2 cellular contexts compared by ENCODE assay signal in the genomic region with DNA sequence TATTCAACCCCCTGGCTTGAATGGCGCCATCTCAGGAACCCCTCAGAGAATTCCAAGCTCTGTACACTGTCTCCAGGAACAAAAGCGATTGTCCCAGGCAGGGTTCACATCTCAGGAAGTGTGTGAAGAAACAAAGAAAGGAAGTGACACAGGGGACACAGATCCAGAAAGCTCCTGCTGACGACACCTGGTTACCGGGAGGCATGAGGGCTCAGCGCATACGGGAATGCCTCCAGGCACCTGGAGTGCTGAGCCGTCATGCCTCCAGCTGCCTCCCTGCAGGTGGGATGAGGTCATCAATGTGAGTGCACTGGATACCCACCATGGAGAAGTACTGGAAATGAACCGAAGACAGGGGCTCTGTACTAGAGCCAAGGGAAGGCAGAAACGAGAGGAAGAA.
TF ChIP-seq lines count a peak whose summit lies in the region.

No MANE protein-coding gene starts in this region.

TF ChIP-seq in HEK293, 187 proteins besides CTCF, POLR2A, EP300 and RAD21:
- TF ChIP-seq, protein P1, sequence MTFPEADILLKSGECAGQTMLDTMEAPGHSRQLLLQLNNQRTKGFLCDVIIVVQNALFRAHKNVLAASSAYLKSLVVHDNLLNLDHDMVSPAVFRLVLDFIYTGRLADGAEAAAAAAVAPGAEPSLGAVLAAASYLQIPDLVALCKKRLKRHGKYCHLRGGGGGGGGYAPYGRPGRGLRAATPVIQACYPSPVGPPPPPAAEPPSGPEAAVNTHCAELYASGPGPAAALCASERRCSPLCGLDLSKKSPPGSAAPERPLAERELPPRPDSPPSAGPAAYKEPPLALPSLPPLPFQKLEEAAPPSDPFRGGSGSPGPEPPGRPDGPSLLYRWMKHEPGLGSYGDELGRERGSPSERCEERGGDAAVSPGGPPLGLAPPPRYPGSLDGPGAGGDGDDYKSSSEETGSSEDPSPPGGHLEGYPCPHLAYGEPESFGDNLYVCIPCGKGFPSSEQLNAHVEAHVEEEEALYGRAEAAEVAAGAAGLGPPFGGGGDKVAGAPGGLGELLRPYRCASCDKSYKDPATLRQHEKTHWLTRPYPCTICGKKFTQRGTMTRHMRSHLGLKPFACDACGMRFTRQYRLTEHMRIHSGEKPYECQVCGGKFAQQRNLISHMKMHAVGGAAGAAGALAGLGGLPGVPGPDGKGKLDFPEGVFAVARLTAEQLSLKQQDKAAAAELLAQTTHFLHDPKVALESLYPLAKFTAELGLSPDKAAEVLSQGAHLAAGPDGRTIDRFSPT (tag by site-specific recombination; IDR thresholded peaks at IDR 0.05), result 0 out of 2 replicates have a peak, but pooled peaks have one; percentile 47
- TF ChIP-seq REPIN1 (tag by site-specific recombination; IDR thresholded peaks at IDR 0.05; ENCODE audit: low read depth) (no peak), ZNF423 (tag by site-specific recombination; IDR thresholded peaks at IDR 0.05) (peak; percentile 67), SALL2 (tag by site-specific recombination; IDR thresholded peaks at IDR 0.05; ENCODE audit: borderline replicate concordance) (no peak), IKZF3 (tag by site-specific recombination; IDR thresholded peaks at IDR 0.05) (peak; percentile 42; the same call in 1 of the 2 replicates), OSR2 (tag by site-specific recombination; IDR thresholded peaks at IDR 0.05) (peak; percentile 47; the same call in 1 of the 2 replicates), ZNF629 (tag by site-specific recombination; IDR thresholded peaks at IDR 0.05) (peak; percentile 83), ZNF266 (tag by site-specific recombination; IDR thresholded peaks at IDR 0.05; ENCODE audit: low read depth) (no peak), ZBTB21 (tag by site-specific recombination; IDR thresholded peaks at IDR 0.05) (peak; percentile 73), WT1 (tag by site-specific recombination; IDR thresholded peaks at IDR 0.05) (no peak), GLIS2 (tag by site-specific recombination; IDR thresholded peaks at IDR 0.05) (peak; percentile 56), ZBTB1 (tag by site-specific recombination; IDR thresholded peaks at IDR 0.05) (no peak), KLF1 (tag by site-specific recombination; IDR thresholded peaks at IDR 0.05) (no peak), PRDM1 (tag by site-specific recombination; IDR thresholded peaks at IDR 0.05) (peak; percentile 65), ZFHX2 (tag by site-specific recombination; conservative IDR thresholded peaks at IDR 0.05) (no peak), ZNF157 (tag by site-specific recombination; IDR thresholded peaks at IDR 0.05) (peak; percentile 69), ZIC2 (tag by site-specific recombination; IDR thresholded peaks at IDR 0.05) (peak; percentile 99), SP7 (tag by site-specific recombination; IDR thresholded peaks at IDR 0.05) (peak; percentile 32; the same call in 1 of the 2 replicates), GLIS1 (tag by site-specific recombination; IDR thresholded peaks at IDR 0.05) (peak; percentile 98)
- TF ChIP-seq, protein P2, sequence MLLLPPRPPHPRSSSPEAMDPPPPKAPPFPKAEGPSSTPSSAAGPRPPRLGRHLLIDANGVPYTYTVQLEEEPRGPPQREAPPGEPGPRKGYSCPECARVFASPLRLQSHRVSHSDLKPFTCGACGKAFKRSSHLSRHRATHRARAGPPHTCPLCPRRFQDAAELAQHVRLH (tag by site-specific recombination; IDR thresholded peaks at IDR 0.05), result no peak
- TF ChIP-seq, protein P3, sequence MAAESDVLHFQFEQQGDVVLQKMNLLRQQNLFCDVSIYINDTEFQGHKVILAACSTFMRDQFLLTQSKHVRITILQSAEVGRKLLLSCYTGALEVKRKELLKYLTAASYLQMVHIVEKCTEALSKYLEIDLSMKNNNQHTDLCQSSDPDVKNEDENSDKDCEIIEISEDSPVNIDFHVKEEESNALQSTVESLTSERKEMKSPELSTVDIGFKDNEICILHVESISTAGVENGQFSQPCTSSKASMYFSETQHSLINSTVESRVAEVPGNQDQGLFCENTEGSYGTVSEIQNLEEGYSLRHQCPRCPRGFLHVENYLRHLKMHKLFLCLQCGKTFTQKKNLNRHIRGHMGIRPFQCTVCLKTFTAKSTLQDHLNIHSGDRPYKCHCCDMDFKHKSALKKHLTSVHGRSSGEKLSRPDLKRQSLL (tag by site-specific recombination; IDR thresholded peaks at IDR 0.05), result peak; percentile 39; the same call in 1 of the 2 replicates
- TF ChIP-seq, protein P4, sequence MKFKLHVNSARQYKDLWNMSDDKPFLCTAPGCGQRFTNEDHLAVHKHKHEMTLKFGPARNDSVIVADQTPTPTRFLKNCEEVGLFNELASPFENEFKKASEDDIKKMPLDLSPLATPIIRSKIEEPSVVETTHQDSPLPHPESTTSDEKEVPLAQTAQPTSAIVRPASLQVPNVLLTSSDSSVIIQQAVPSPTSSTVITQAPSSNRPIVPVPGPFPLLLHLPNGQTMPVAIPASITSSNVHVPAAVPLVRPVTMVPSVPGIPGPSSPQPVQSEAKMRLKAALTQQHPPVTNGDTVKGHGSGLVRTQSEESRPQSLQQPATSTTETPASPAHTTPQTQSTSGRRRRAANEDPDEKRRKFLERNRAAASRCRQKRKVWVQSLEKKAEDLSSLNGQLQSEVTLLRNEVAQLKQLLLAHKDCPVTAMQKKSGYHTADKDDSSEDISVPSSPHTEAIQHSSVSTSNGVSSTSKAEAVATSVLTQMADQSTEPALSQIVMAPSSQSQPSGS (tag by site-specific recombination; IDR thresholded peaks at IDR 0.05; ENCODE audit: low read depth), result peak; percentile 92
- TF ChIP-seq, protein P5, sequence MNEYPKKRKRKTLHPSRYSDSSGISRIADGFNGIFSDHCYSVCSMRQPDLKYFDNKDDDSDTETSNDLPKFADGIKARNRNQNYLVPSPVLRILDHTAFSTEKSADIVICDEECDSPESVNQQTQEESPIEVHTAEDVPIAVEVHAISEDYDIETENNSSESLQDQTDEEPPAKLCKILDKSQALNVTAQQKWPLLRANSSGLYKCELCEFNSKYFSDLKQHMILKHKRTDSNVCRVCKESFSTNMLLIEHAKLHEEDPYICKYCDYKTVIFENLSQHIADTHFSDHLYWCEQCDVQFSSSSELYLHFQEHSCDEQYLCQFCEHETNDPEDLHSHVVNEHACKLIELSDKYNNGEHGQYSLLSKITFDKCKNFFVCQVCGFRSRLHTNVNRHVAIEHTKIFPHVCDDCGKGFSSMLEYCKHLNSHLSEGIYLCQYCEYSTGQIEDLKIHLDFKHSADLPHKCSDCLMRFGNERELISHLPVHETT (tag by site-specific recombination; IDR thresholded peaks at IDR 0.05), result 0 out of 2 replicates have a peak, but pooled peaks have one; percentile 18

TF ChIP-seq in HepG2, 621 proteins besides CTCF, POLR2A, EP300 and RAD21 (continued from another document):
- TF ChIP-seq, protein P6, sequence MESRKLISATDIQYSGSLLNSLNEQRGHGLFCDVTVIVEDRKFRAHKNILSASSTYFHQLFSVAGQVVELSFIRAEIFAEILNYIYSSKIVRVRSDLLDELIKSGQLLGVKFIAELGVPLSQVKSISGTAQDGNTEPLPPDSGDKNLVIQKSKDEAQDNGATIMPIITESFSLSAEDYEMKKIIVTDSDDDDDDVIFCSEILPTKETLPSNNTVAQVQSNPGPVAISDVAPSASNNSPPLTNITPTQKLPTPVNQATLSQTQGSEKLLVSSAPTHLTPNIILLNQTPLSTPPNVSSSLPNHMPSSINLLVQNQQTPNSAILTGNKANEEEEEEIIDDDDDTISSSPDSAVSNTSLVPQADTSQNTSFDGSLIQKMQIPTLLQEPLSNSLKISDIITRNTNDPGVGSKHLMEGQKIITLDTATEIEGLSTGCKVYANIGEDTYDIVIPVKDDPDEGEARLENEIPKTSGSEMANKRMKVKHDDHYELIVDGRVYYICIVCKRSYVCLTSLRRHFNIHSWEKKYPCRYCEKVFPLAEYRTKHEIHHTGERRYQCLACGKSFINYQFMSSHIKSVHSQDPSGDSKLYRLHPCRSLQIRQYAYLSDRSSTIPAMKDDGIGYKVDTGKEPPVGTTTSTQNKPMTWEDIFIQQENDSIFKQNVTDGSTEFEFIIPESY (CRISPR knock-in tag; IDR thresholded peaks at IDR 0.05), result peak; percentile 28; the same call in 1 of the 2 replicates
- TF ChIP-seq STAT5B (CRISPR knock-in tag; IDR thresholded peaks at IDR 0.05) (no peak), SMAD1 (CRISPR knock-in tag; IDR thresholded peaks at IDR 0.05; ENCODE audit: borderline replicate concordance, low read depth) (no peak), REL (CRISPR knock-in tag; conservative IDR thresholded peaks at IDR 0.05) (no peak)
- TF ChIP-seq, protein P7, sequence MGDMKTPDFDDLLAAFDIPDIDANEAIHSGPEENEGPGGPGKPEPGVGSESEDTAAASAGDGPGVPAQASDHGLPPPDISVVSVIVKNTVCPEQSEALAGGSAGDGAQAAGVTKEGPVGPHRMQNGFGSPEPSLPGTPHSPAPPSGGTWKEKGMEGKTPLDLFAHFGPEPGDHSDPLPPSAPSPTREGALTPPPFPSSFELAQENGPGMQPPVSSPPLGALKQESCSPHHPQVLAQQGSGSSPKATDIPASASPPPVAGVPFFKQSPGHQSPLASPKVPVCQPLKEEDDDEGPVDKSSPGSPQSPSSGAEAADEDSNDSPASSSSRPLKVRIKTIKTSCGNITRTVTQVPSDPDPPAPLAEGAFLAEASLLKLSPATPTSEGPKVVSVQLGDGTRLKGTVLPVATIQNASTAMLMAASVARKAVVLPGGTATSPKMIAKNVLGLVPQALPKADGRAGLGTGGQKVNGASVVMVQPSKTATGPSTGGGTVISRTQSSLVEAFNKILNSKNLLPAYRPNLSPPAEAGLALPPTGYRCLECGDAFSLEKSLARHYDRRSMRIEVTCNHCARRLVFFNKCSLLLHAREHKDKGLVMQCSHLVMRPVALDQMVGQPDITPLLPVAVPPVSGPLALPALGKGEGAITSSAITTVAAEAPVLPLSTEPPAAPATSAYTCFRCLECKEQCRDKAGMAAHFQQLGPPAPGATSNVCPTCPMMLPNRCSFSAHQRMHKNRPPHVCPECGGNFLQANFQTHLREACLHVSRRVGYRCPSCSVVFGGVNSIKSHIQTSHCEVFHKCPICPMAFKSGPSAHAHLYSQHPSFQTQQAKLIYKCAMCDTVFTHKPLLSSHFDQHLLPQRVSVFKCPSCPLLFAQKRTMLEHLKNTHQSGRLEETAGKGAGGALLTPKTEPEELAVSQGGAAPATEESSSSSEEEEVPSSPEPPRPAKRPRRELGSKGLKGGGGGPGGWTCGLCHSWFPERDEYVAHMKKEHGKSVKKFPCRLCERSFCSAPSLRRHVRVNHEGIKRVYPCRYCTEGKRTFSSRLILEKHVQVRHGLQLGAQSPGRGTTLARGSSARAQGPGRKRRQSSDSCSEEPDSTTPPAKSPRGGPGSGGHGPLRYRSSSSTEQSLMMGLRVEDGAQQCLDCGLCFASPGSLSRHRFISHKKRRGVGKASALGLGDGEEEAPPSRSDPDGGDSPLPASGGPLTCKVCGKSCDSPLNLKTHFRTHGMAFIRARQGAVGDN (CRISPR knock-in tag; IDR thresholded peaks at IDR 0.05), result peak; percentile 28; the same call in 1 of the 2 replicates
TF ChIP-seq in HepG2: peak in this region for 3.
